ENCODE assay signal across 21 cellular contexts in genomic region chr9:129363216-129363873, GRCh38.
A peak's percentile ranks its signal among the peaks of the same experiment; 100 is the strongest.
DNase-seq lines count a peak whose midpoint lies in the region; ATAC-seq, FAIRE-seq and TF ChIP-seq lines count a peak whose summit lies in the region.
"Had no signal": no experiment of that assay in that cellular context is flagged by ENCODE, and none has a peak within 500 bp of the region (broad histone marks: within the 10 kb centered on the region; RNA-seq: fewer than 3 reads in every experiment).

No MANE protein-coding gene starts in this region.

- H4K5ac ChIP-seq in IMR-90 (ENCODE audit: low read depth, low read length), result no peak overlapping the region

- H3K36me3 ChIP-seq in IMR-90 (ENCODE audit: control insufficient read depth, insufficient read depth, low read length) (no peaks in the 10 kb centered on the region), kidney (ENCODE audit: control insufficient read depth in 1 of 2, insufficient read depth in 2 of 2, low read length in 2 of 2) (no peaks in the 10 kb centered on the region), Karpas-422 (ENCODE audit: insufficient read depth, low read length) (no peaks in the 10 kb centered on the region), sigmoid colon (no peaks in the 10 kb centered on the region)

- H3K9ac ChIP-seq in IMR-90 (ENCODE audit: low read depth, low read length) (no peak overlapping the region), kidney (ENCODE audit: low read length in 2 of 2) (no peak overlapping the region), Karpas-422 (ENCODE audit: low read length) (no peak overlapping the region)
- H3K9ac ChIP-seq: GM23248 had no signal

- CTCF ChIA-PET in IMR-90 (lab: Yijun Ruan, JAX), result no interaction called here

- 86% methylated on average over 1 of the region's 10 CpGs; no CpG with 5 or more reads in 1 of the 2 experiments for WGBS in IMR-90 (ENCODE audit: extremely low coverage in 2 of 2, insufficient read length in 1 of 2), 2 experiments
- 85 to 89% methylated on average over 10 of the region's 10 CpGs for WGBS in sigmoid colon, 2 donors

- TF ChIP-seq RAD21 in IMR-90 (IDR thresholded peaks at IDR 0.05; ENCODE audit: low read length), result no peak

- H3K23ac ChIP-seq in IMR-90 (ENCODE audit: low read depth, low read length), result no peak overlapping the region

- no peak overlapping the region for H3K18ac ChIP-seq in IMR-90 (ENCODE audit: low read depth, low read length)

- TF ChIP-seq POLR2A in IMR-90 (IDR thresholded peaks at IDR 0.05; ENCODE audit: low read depth, low read length) (no peak), sigmoid colon (IDR thresholded peaks at IDR 0.05) (no peak)

- H4K91ac ChIP-seq in IMR-90 (ENCODE audit: insufficient read depth, low read depth, low read length), result no peak overlapping the region

- H3K56ac ChIP-seq in IMR-90 (ENCODE audit: extremely low read depth, insufficient read depth, low read length), result no peak overlapping the region

- H4K20me1 ChIP-seq in IMR-90 (ENCODE audit: insufficient read depth, low read length) (no peaks in the 10 kb centered on the region), Karpas-422 (ENCODE audit: insufficient read depth, low read depth, low read length) (no peaks in the 10 kb centered on the region)

- BruUV-seq in IMR-90 (replicated peaks; lab: Mats Ljungman, UMichigan), result no TSS peak

- H3K4me1 ChIP-seq in IMR-90 (ENCODE audit: control insufficient read depth, insufficient read depth, low read length) (no peaks in the 10 kb centered on the region), kidney (ENCODE audit: control insufficient read depth in 1 of 2, insufficient read depth in 1 of 2, low read depth in 1 of 2, low read length in 2 of 2) (peaks cover 2 to 5% of the 10 kb centered on the region in 2 donors), Karpas-422 (ENCODE audit: low read length) (peaks cover 4% of the 10 kb centered on the region; the same call in 1 of the 2 replicates), sigmoid colon (no peaks in the 10 kb centered on the region)

- TF ChIP-seq CTCF in IMR-90 (conservative IDR thresholded peaks at IDR 0.05; ENCODE audit: low read depth, low read length), result no peak
- TF ChIP-seq CTCF in VCaP (conservative IDR thresholded peaks at IDR 0.05), result no peak
- TF ChIP-seq CTCF in kidney (IDR thresholded peaks at IDR 0.05; ENCODE audit: borderline replicate concordance, extremely low read depth, insufficient read depth), result no peak
- TF ChIP-seq CTCF in sigmoid colon (IDR thresholded peaks at IDR 0.05), result no peak

- peak overlapping the region; percentile 50; the same call in 1 of the 2 replicates for H2AK5ac ChIP-seq in IMR-90 (ENCODE audit: low read depth, low read length)

- FAIRE-seq in kidney (lab: Jason Lieb, UNC), result no peak

- no peak overlapping the region for H2BK20ac ChIP-seq in IMR-90 (ENCODE audit: low read depth, low read length)

- intact Hi-C loops in IMR-90 (cut with micrococcal nuclease) (no loop called here), kidney (cut with DNase I) (no loop called here), sigmoid colon (cut with DNase I) (no loop called here)

- H3K4me2 ChIP-seq in IMR-90 (ENCODE audit: low read depth, low read length), result no peak overlapping the region
- H3K4me2 ChIP-seq in Karpas-422 (ENCODE audit: low read depth, low read length, poor library complexity, severe bottlenecking), result no peak overlapping the region

- no peaks in the 10 kb centered on the region for H3K27me3 ChIP-seq in IMR-90 (ENCODE audit: control insufficient read depth, insufficient read depth, low read length)
- H3K27me3 ChIP-seq in Karpas-422 (ENCODE audit: low read length), result no peaks in the 10 kb centered on the region
- no peaks in the 10 kb centered on the region for H3K27me3 ChIP-seq in sigmoid colon

- dilution Hi-C loops in IMR-90 (cut with HindIII; ENCODE audit: low sequenced_read_pairs, unreplicated experiment), result no loop called here

- DNase-seq in IMR-90, result no peak
- peak; percentile 47 for DNase-seq in kidney
- peak; percentile 25 for DNase-seq in retina
- no peak for DNase-seq in C1 segment of cervical spinal cord (lab: John Stamatoyannopoulos, UW)
- no peak for DNase-seq in Karpas-422
- DNase-seq in sigmoid colon, result no peak
- DNase-seq: Caco-2; CD4-positive, alpha-beta T cell; DMS153; GDM1; GM23248; HCEC 1CT; NCI-H1105 treated with DMSO at 0.1 percent for 48 hours; NCI-H1694; NCI-H2107; NCI-H510A; NCI-H748 treated with DMSO at 0.1 percent for 48 hours; RPMI8226; SIG-M5 had no signal

- H2BK5ac ChIP-seq in IMR-90 (ENCODE audit: low read depth, low read length, poor library complexity, severe bottlenecking), result no peak overlapping the region

- peaks cover 3% of the 10 kb centered on the region; the same call in 1 of the 2 replicates for H3K9me1 ChIP-seq in IMR-90 (ENCODE audit: insufficient read depth, low read length)

- H2AK9ac ChIP-seq in IMR-90 (replicated peaks; ENCODE audit: low read depth, low read length, poor library complexity), result peak overlapping the region; percentile 44

- H3K9me2 ChIP-seq in Karpas-422 (replicated peaks; ENCODE audit: insufficient read depth, low read length), result no peaks in the 10 kb centered on the region

- no peak overlapping the region for H4K8ac ChIP-seq in IMR-90 (ENCODE audit: low read depth in 2 of 2, low read length in 2 of 2)

- H2BK120ac ChIP-seq in IMR-90 (ENCODE audit: low read depth, low read length), result no peak overlapping the region

- H3K4ac ChIP-seq in IMR-90 (ENCODE audit: low read depth, low read length), result no peak overlapping the region

- H3K79me2 ChIP-seq in Karpas-422 (ENCODE audit: low read length), result no peaks in the 10 kb centered on the region

- H3K9me3 ChIP-seq in IMR-90 (ENCODE audit: control insufficient read depth, insufficient read depth, low read length) (no peaks in the 10 kb centered on the region), kidney (ENCODE audit: control insufficient read depth in 1 of 2, low read length in 2 of 2) (no peaks in the 10 kb centered on the region), Karpas-422 (ENCODE audit: low read length) (no peaks in the 10 kb centered on the region), sigmoid colon (no peaks in the 10 kb centered on the region)
- H3K9me3 ChIP-seq: Caco-2 had no signal

- H3K79me1 ChIP-seq in IMR-90 (ENCODE audit: low read depth in 1 of 2, low read length in 2 of 2), result no peaks in the 10 kb centered on the region

- H2AFZ ChIP-seq in IMR-90 (replicated peaks; ENCODE audit: low read length, poor library complexity) (peak overlapping the region; percentile 56), Karpas-422 (ENCODE audit: low read length) (no peak overlapping the region)
- H2AFZ ChIP-seq: GM23248 had no signal

- POLR2A ChIA-PET in IMR-90 (lab: Charles Lee; ENCODE audit: unreplicated experiment), result no interaction called here

- H3K27ac ChIP-seq in IMR-90 (ENCODE audit: insufficient read depth, low read length), result no peak overlapping the region
- H3K27ac ChIP-seq in VCaP, result peak overlapping the region; percentile 48; the same call in 1 of the 2 replicates
- no peak overlapping the region for H3K27ac ChIP-seq in kidney (ENCODE audit: low read depth in 2 of 2, low read length in 2 of 2)
- no peak overlapping the region for H3K27ac ChIP-seq in Karpas-422 (ENCODE audit: low read length)
- no peak overlapping the region for H3K27ac ChIP-seq in sigmoid colon
- H3K27ac ChIP-seq: GM23248, HL-60 had no signal

- no peak for ATAC-seq in IMR-90 (ENCODE audit: low read depth)

- no peak overlapping the region for H2BK15ac ChIP-seq in IMR-90 (ENCODE audit: low read depth, low read length)

- H3K4me3 ChIP-seq in IMR-90 (ENCODE audit: insufficient read depth, low read depth, low read length) (no peak overlapping the region), kidney (ENCODE audit: low read length in 2 of 2) (no peak overlapping the region), Karpas-422 (ENCODE audit: low read length) (no peak overlapping the region), sigmoid colon (no peak overlapping the region)
- H3K4me3 ChIP-seq: GM23248 had no signal

- in situ Hi-C loops in IMR-90 (cut with MboI; ENCODE audit: low sequenced_read_pairs), result no loop called here

- TF ChIP-seq EP300 in sigmoid colon (IDR thresholded peaks at IDR 0.05), result no peak

- no peak overlapping the region for H3K14ac ChIP-seq in IMR-90 (replicated peaks; ENCODE audit: low read depth, low read length)

TF ChIP-seq in IMR-90, 13 proteins besides CTCF, POLR2A, EP300 and RAD21:
- TF ChIP-seq CEBPB (IDR thresholded peaks at IDR 0.05; ENCODE audit: low read depth, low read length) (peak; percentile 39; the same call in 1 of the 2 replicates), FOS (IDR thresholded peaks at IDR 0.05; ENCODE audit: low read depth, low read length) (no peak)
TF ChIP-seq in IMR-90: peak in this region for 1.

Comparison
In these comparisons a context has a peak if more than half of its experiments do, and no peak if none do; other contexts are left out.
1. DNase-seq: peak in kidney (single experiment) and retina (single experiment); none in IMR-90 (single experiment), C1 segment of cervical spinal cord (0 of 14), Karpas-422 (single experiment) and sigmoid colon (single experiment).